ENCODE assay signal across 7 cellular contexts in the genomic region with DNA sequence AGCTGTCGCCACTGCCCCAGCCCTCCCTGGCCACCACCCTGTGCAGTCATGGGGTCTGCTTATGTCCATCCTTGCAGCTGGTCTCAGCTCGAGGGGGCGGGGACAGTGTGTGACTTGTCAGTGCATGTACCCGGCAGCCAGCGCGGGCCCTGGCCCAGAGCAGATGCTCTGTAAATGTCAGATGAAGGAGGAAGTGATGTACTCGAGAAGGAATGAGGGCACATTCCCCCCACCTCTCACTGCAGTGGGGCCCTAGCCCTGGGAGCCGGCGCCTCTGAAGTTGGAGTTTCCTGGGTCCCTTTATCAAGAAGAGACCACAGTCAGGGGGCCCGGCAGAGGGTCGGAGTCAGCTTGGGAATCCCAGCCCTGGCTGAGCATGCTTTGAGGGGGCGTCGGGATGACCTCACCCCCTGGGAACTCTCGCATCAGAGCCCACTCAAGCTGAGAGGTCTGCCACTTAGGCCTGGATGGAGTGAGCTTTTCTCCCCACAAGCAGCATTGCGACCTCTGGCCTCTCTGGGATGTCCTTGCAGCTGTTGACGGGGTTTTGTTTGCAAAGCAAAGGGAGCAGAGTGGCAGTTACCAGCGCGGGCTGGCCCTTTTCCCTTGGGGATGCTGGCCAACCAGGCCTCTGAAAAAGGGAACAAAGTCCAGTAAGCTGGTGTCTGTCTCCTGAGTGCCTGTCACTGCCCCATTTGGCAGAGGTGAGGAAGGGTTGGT. TPM values are rescaled to one million over a fixed set of nuclear protein-coding genes. Genes with fewer than 3 reads are reported as not detected.
A peak's percentile ranks its signal among the peaks of the same experiment; 100 is the strongest.
DNase-seq lines count a peak whose midpoint lies in the region; ATAC-seq and TF ChIP-seq lines count a peak whose summit lies in the region.

No MANE protein-coding gene starts in this region.

- H3K4me3 ChIP-seq in HUES6 (ENCODE audit: low read depth, low read length) (no peak overlapping the region), WI38 (ENCODE audit: low read depth, low read length) (peak overlapping the region; percentile 20; the same call in 1 of the 2 replicates), prostate gland (no peak overlapping the region)

- peak; percentile 93 for DNase-seq in left cardiac atrium
- peak; percentile 84 for DNase-seq in prostate gland (ENCODE audit: low spot score)
- DNase-seq in activated T-cell treated with anti-CD3 and anti-CD28 coated beads, Interleukin-2, amount 50 U/mL, for 4 hours: no peak
- DNase-seq in naive thymus-derived CD8-positive, alpha-beta T cell: no peak

- H3K27me3 Mint-ChIP-seq in activated T-cell treated with anti-CD3 and anti-CD28 coated beads, Interleukin-2, amount 50 U/mL, for 4 hours (ENCODE audit: low read depth): no peaks in the 10 kb centered on the region
- peaks cover 0 to 5% (median 0%) of the 10 kb centered on the region in 5 donors for H3K27me3 Mint-ChIP-seq in naive thymus-derived CD8-positive, alpha-beta T cell

- ATAC-seq in left cardiac atrium (peak; percentile 90 to 94), GM18505 (IDR thresholded peaks at IDR 0.05; ENCODE audit: unreplicated experiment) (no peak)
- no peak for ATAC-seq in activated T-cell treated with anti-CD3 and anti-CD28 coated beads, Interleukin-2, amount 50 U/mL, for 4 hours
- ATAC-seq in naive thymus-derived CD8-positive, alpha-beta T cell: no peak

- TF ChIP-seq POLR2A in prostate gland (IDR thresholded peaks at IDR 0.05): no peak
- no peak for TF ChIP-seq POLR2A in GM18505 (IDR thresholded peaks at IDR 0.05; ENCODE audit: borderline replicate concordance, extremely low read depth, insufficient read depth, insufficient read length)

- no peak overlapping the region for H3K4me3 Mint-ChIP-seq in activated T-cell treated with anti-CD3 and anti-CD28 coated beads, Interleukin-2, amount 50 U/mL, for 4 hours
- no peak overlapping the region for H3K4me3 Mint-ChIP-seq in naive thymus-derived CD8-positive, alpha-beta T cell

- H3K9me3 ChIP-seq in HUES6 (ENCODE audit: control insufficient read depth, insufficient read depth, low read depth, low read length) (peaks cover 7% of the 10 kb centered on the region; the same call in 1 of the 2 replicates), prostate gland (no peaks in the 10 kb centered on the region)

- peaks cover 17% of the 10 kb centered on the region for H3K9me3 Mint-ChIP-seq in activated T-cell treated with anti-CD3 and anti-CD28 coated beads, Interleukin-2, amount 50 U/mL, for 4 hours
- H3K9me3 Mint-ChIP-seq in naive thymus-derived CD8-positive, alpha-beta T cell: peaks cover 4 to 27% (median 17%) of the 10 kb centered on the region in 9 donors

- POLR2A ChIA-PET in naive thymus-derived CD8-positive, alpha-beta T cell (lab: Charles Lee): no interaction called here

- H3K27me3 ChIP-seq in HUES6 (ENCODE audit: control insufficient read depth, insufficient read depth, low read length): no peaks in the 10 kb centered on the region
- no peaks in the 10 kb centered on the region for H3K27me3 ChIP-seq in prostate gland (replicated peaks; ENCODE audit: insufficient read depth)

- no peaks in the 10 kb centered on the region for H3K4me1 Mint-ChIP-seq in activated T-cell treated with anti-CD3 and anti-CD28 coated beads, Interleukin-2, amount 50 U/mL, for 4 hours (ENCODE audit: low read depth)
- H3K4me1 Mint-ChIP-seq in naive thymus-derived CD8-positive, alpha-beta T cell: no peaks in the 10 kb centered on the region

- TF ChIP-seq CTCF in WI38 (IDR thresholded peaks at IDR 0.05; ENCODE audit: low read depth, low read length) (no peak), prostate gland (IDR thresholded peaks at IDR 0.05) (no peak)

- H3K27ac Mint-ChIP-seq in naive thymus-derived CD8-positive, alpha-beta T cell: no peak overlapping the region

- H3K4me1 ChIP-seq in HUES6 (ENCODE audit: control insufficient read depth, insufficient read depth, low read length) (peaks cover 16% of the 10 kb centered on the region; the same call in 1 of the 2 replicates), prostate gland (replicated peaks) (peaks cover 12% of the 10 kb centered on the region)

- peaks cover 2% of the 10 kb centered on the region for H3K36me3 Mint-ChIP-seq in activated T-cell treated with anti-CD3 and anti-CD28 coated beads, Interleukin-2, amount 50 U/mL, for 4 hours (ENCODE audit: insufficient read depth)
- H3K36me3 Mint-ChIP-seq in naive thymus-derived CD8-positive, alpha-beta T cell: peaks cover 0 to 17% (median 6%) of the 10 kb centered on the region in 3 donors

- H3K36me3 ChIP-seq in HUES6 (ENCODE audit: control insufficient read depth, insufficient read depth, low read length): no peaks in the 10 kb centered on the region
- H3K36me3 ChIP-seq in prostate gland: no peaks in the 10 kb centered on the region

- no peak overlapping the region for H3K27ac ChIP-seq in HUES6 (ENCODE audit: low read depth, low read length)
- peak overlapping the region; percentile 79 to 82 for H3K27ac ChIP-seq in prostate gland

- intact Hi-C loops in left cardiac atrium (cut with DNase I): loop anchor here in 1 of 2 donors (5.0 kb wide), 1 partner anchor 32 kb away; no protein-coding TSS in a partner anchor
- intact Hi-C loops in prostate gland (cut with DNase I): loop anchor here (5.0 kb wide), 1 partner anchor 103 kb away; no protein-coding TSS in a partner anchor

- 7% methylated on average over 18 of the region's 18 CpGs for WGBS in prostate gland

- peak overlapping the region; percentile 18 for H3K9ac ChIP-seq in HUES6 (ENCODE audit: low read length)

RNA-seq across cellular contexts. Expression of gene NEURL1B, which starts 19.0 kb away (rescaled TPM):
- total RNA-seq in left cardiac atrium: 10 to 100 TPM; 20.6 to 33.6 TPM
- total RNA-seq in prostate gland: 10 to 100 TPM; 23.9 to 39.9 TPM
- under 1 TPM; 0.03 to 0.13 (median 0.05) TPM for total RNA-seq in activated T-cell treated with anti-CD3 and anti-CD28 coated beads, Interleukin-2, amount 50 U/mL, for 4 hours
- under 1 TPM; 0.38 to 0.49 TPM for total RNA-seq in naive thymus-derived CD8-positive, alpha-beta T cell
- polyA plus RNA-seq in naive thymus-derived CD8-positive, alpha-beta T cell: under 1 TPM in 1 of 3 donors, not detected in 2; 0.06 TPM

Comparison
In these comparisons a context has a peak if more than half of its experiments do, and no peak if none do; other contexts are left out.
1. ATAC-seq: peak in left cardiac atrium (2 of 2); none in GM18505 (single experiment), activated T-cell treated with anti-CD3 and anti-CD28 coated beads, Interleukin-2, amount 50 U/mL, for 4 hours (0 of 2) and naive thymus-derived CD8-positive, alpha-beta T cell (0 of 2).
2. DNase-seq: peak in left cardiac atrium (single experiment) and prostate gland (single experiment); none in activated T-cell treated with anti-CD3 and anti-CD28 coated beads, Interleukin-2, amount 50 U/mL, for 4 hours (single experiment) and naive thymus-derived CD8-positive, alpha-beta T cell (0 of 10).
3. RNA of gene NEURL1B, which starts 19.0 kb away (total RNA-seq): 23.9 to 39.9 TPM in prostate gland and 20.6 to 33.6 TPM in left cardiac atrium; 0.38 to 0.49 TPM in naive thymus-derived CD8-positive, alpha-beta T cell and 0.03 to 0.13 TPM in activated T-cell treated with anti-CD3 and anti-CD28 coated beads, Interleukin-2, amount 50 U/mL, for 4 hours; every median in the first group is over 10 times any median in the second.